8 cellular contexts compared by ENCODE assay signal in genomic region chr20:23049201-23049932, GRCh38. TPM values are rescaled to one million over a fixed set of nuclear protein-coding genes. Genes with fewer than 3 reads are reported as not detected.
A peak's percentile ranks its signal among the peaks of the same experiment; 100 is the strongest.
DNase-seq lines count a peak whose midpoint lies in the region; ATAC-seq, FAIRE-seq and TF ChIP-seq lines count a peak whose summit lies in the region.

A gene with protein sequence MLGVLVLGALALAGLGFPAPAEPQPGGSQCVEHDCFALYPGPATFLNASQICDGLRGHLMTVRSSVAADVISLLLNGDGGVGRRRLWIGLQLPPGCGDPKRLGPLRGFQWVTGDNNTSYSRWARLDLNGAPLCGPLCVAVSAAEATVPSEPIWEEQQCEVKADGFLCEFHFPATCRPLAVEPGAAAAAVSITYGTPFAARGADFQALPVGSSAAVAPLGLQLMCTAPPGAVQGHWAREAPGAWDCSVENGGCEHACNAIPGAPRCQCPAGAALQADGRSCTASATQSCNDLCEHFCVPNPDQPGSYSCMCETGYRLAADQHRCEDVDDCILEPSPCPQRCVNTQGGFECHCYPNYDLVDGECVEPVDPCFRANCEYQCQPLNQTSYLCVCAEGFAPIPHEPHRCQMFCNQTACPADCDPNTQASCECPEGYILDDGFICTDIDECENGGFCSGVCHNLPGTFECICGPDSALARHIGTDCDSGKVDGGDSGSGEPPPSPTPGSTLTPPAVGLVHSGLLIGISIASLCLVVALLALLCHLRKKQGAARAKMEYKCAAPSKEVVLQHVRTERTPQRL (minus strand): TSS chr20:23049672. CDS start chr20:23049504, 168 bp downstream.

- H3K9me3 ChIP-seq in H1 (ENCODE audit: insufficient read depth in 2 of 2, low read depth in 1 of 2, low read length in 1 of 2) (no peaks in the 10 kb centered on the region), lung (ENCODE audit: control insufficient read depth in 2 of 2, insufficient read depth in 1 of 2, low read length in 1 of 2) (no peaks in the 10 kb centered on the region), tibial artery (no peaks in the 10 kb centered on the region), HAP-1 (no peaks in the 10 kb centered on the region)

- TF ChIP-seq EP300 in H1 (IDR thresholded peaks at IDR 0.05; ENCODE audit: borderline replicate concordance in 1 of 2, low read depth in 2 of 2, low read length in 2 of 2), result no peak

- no peaks in the 10 kb centered on the region for H3K79me2 ChIP-seq in H1 (ENCODE audit: control insufficient read depth in 1 of 2, insufficient read depth in 2 of 2, low read length in 2 of 2)

- in situ Hi-C loops in HAP-1 (cut with MboI; ENCODE audit: low sequenced_read_pairs), result no loop called here

- TF ChIP-seq CTCF in H1 (IDR thresholded peaks at IDR 0.05; ENCODE audit: control extremely low read depth in 1 of 3, insufficient read depth in 1 of 3, low read depth in 1 of 3, low read length in 3 of 3), result no peak
- no peak for TF ChIP-seq CTCF in lung (IDR thresholded peaks at IDR 0.05; ENCODE audit: control extremely low read depth, extremely low read depth)
- TF ChIP-seq CTCF in tibial artery (IDR thresholded peaks at IDR 0.05), result no peak

- peak within 1 kb of the TSS; percentile 50; the same call in 1 of the 2 replicates for H2BK12ac ChIP-seq in H1 (ENCODE audit: low read depth, low read length)

- no peak within 1 kb of the TSS for H4K5ac ChIP-seq in H1 (ENCODE audit: insufficient read length, low read depth, low read length)

- intact Hi-C loops in tibial artery (cut with DNase I; ENCODE audit: low total_unique reads), result loop anchor here (5.0 kb wide), 3 partner anchors 183 to 573 kb away; no protein-coding TSS in a partner anchor

- DNase-seq in GM03348 (ENCODE audit: low spot score), result peak; percentile 78
- DNase-seq in NOMO-1 (lab: John Stamatoyannopoulos, UW; ENCODE audit: unreplicated experiment in 2 of 2), result peak; percentile 53 to 63
- DNase-seq in H1 (ENCODE audit: low read depth in 1 of 2, low spot score in 2 of 2), result peak in 1 of 2 experiments; percentile 81
- DNase-seq in lung (ENCODE audit: low spot score), result peak; percentile 85
- DNase-seq in tibial artery, result peak; percentile 88 to 94
- no peak for DNase-seq in NAMALWA (ENCODE audit: low spot score)
- no peak for DNase-seq in HAP-1 (ENCODE audit: low spot score in 2 of 2)

- POLR2A ChIA-PET in H1 (lab: Charles Lee; ENCODE audit: partially characterized antibody), result interaction anchor here (2.2 kb wide), 1 partner anchor 12 kb away, joined by 13 read pairs; no protein-coding TSS in a partner anchor

- peak within 1 kb of the TSS; percentile 81; the same call in 1 of the 2 replicates for H2BK15ac ChIP-seq in H1 (ENCODE audit: low read length)

- H3K27ac ChIP-seq in H1 (ENCODE audit: low read depth, low read length) (no peak within 1 kb of the TSS), lung (ENCODE audit: low read depth in 1 of 2, low read length in 1 of 2) (peak within 1 kb of the TSS; percentile 83 to 94), tibial artery (peak within 1 kb of the TSS; percentile 88 to 97)

- no peak for TF ChIP-seq POLR2A in H1 (IDR thresholded peaks at IDR 0.05; ENCODE audit: control extremely low read depth in 1 of 2, low read depth in 2 of 2, low read length in 2 of 2)

- ATAC-seq in lung (ENCODE audit: insufficient read depth, low FRiP score) (peak; percentile 73), GM19328 (IDR thresholded peaks at IDR 0.05; ENCODE audit: unreplicated experiment) (no peak)

- H2BK20ac ChIP-seq in H1 (ENCODE audit: low read length), result no peak within 1 kb of the TSS; the same call in 1 of the 2 replicates

- no peak within 1 kb of the TSS for H3K14ac ChIP-seq in H1 (ENCODE audit: insufficient read length)

- peak within 1 kb of the TSS; percentile 70 to 98 for H3K4me2 ChIP-seq in H1 (ENCODE audit: insufficient read depth in 1 of 2, low read depth in 2 of 2, low read length in 2 of 2)

- no peak within 1 kb of the TSS for H2BK120ac ChIP-seq in H1 (replicated peaks; ENCODE audit: low read depth, low read length)

- H3K23me2 ChIP-seq in H1 (ENCODE audit: low read depth, low read length), result peaks cover 28% of the 10 kb centered on the region

- H3K27me3 ChIP-seq in H1 (replicated peaks in 1 of 4; ENCODE audit: control insufficient read depth in 3 of 4, extremely low read depth in 1 of 4, insufficient read depth in 3 of 4, low read length in 3 of 4), result peaks cover 31 to 66% (median 51%) of the 10 kb centered on the region in 4 experiments
- H3K27me3 ChIP-seq in lung (ENCODE audit: control insufficient read depth, insufficient read depth), result no peaks in the 10 kb centered on the region
- no peaks in the 10 kb centered on the region for H3K27me3 ChIP-seq in tibial artery
- H3K27me3 ChIP-seq in HAP-1 (ENCODE audit: low read depth), result no peaks in the 10 kb centered on the region

- H3K9ac ChIP-seq in H1 (replicated peaks in 1 of 4; ENCODE audit: extremely low read depth in 1 of 4, low read depth in 3 of 4, low read length in 3 of 4), result no peak within 1 kb of the TSS

- no peak within 1 kb of the TSS for H3K23ac ChIP-seq in H1 (ENCODE audit: insufficient read length)

- 2% methylated on average over 48 of the region's 74 CpGs; no CpG with 5 or more reads in 1 of the 2 experiments for WGBS in H1 (ENCODE audit: extremely low coverage in 1 of 2, insufficient coverage in 1 of 2, insufficient read length in 1 of 2, insufficient replicate concordance in 2 of 2, low coverage in 1 of 2, low lambda C conversion rate in 2 of 2, missing lambda C conversion rate in 1 of 2), 2 experiments
- 1% methylated on average over 50 to 74 of the region's 74 CpGs for WGBS in lung, 2 donors

- H2AK5ac ChIP-seq in H1 (ENCODE audit: low read depth, low read length), result no peak within 1 kb of the TSS

- no peak for TF ChIP-seq RAD21 in H1 (IDR thresholded peaks at IDR 0.05 in 1 of 2, conservative IDR thresholded peaks at IDR 0.05 in 1 of 2; ENCODE audit: low read depth in 2 of 2, low read length in 2 of 2)

- no peaks in the 10 kb centered on the region for H3K79me1 ChIP-seq in H1 (ENCODE audit: low read depth, low read length)

- peak within 1 kb of the TSS; percentile 52; the same call in 1 of the 2 replicates for H2BK5ac ChIP-seq in H1 (ENCODE audit: low read depth, low read length)

- CTCF ChIA-PET in H1 (lab: Charles Lee; ENCODE audit: partially characterized antibody), result interaction anchor here (0.7 to 5.0 kb wide), 22 partner anchors 10 to 358 kb away, joined by 3 to 90 read pairs (median 6); partner anchors contain the start of genes CD93 and SSTR4

- H3K36me3 ChIP-seq in H1 (ENCODE audit: control insufficient read depth in 2 of 4, insufficient read depth in 4 of 4, low read length in 3 of 4) (no peaks in the 10 kb centered on the region), lung (ENCODE audit: control insufficient read depth in 2 of 2, insufficient read depth in 2 of 2, low read length in 2 of 2) (no peaks in the 10 kb centered on the region), tibial artery (no peaks in the 10 kb centered on the region), HAP-1 (replicated peaks) (no peaks in the 10 kb centered on the region)

- no peak within 1 kb of the TSS for H4K91ac ChIP-seq in H1 (replicated peaks; ENCODE audit: insufficient read length, low read length)

- H3K4me3 ChIP-seq in H1 (ENCODE audit: extremely low read depth in 1 of 4, insufficient read depth in 2 of 4, low read depth in 3 of 4, low read length in 4 of 4) (peak within 1 kb of the TSS; percentile 30 to 66 (median 50)), lung (peak within 1 kb of the TSS; percentile 70), tibial artery (peak within 1 kb of the TSS; percentile 63 to 82), HAP-1 (no peak within 1 kb of the TSS)

- no peak within 1 kb of the TSS for H3K4ac ChIP-seq in H1 (replicated peaks; ENCODE audit: insufficient read length, low read depth, low read length)

- H2AFZ ChIP-seq in H1 (ENCODE audit: low read length), result peak within 1 kb of the TSS; percentile 35; the same call in 1 of the 2 replicates

- no peak within 1 kb of the TSS for H3K56ac ChIP-seq in H1 (replicated peaks; ENCODE audit: insufficient read length, low read depth, low read length)

- peaks cover 0 to 5% of the 10 kb centered on the region in 2 experiments for H4K20me1 ChIP-seq in H1 (replicated peaks in 1 of 2; ENCODE audit: control insufficient read depth in 1 of 2, insufficient read depth in 2 of 2, low read length in 2 of 2)

- H4K8ac ChIP-seq in H1 (ENCODE audit: extremely low read depth, insufficient read depth, low read length), result no peak within 1 kb of the TSS

- H3K18ac ChIP-seq in H1 (ENCODE audit: extremely low read depth, low read length), result peak within 1 kb of the TSS; percentile 60

- no peak for FAIRE-seq in H1 (lab: Jason Lieb, UNC)

- H3K4me1 ChIP-seq in H1 (replicated peaks in 1 of 4; ENCODE audit: control insufficient read depth in 3 of 4, insufficient read depth in 4 of 4, low read length in 3 of 4), result peaks cover 4 to 12% (median 6%) of the 10 kb centered on the region in 4 experiments; a peak in 6 of 7 replicates
- H3K4me1 ChIP-seq in lung (ENCODE audit: control insufficient read depth in 2 of 2, insufficient read depth in 2 of 2, low read length in 2 of 2), result peaks cover 0 to 26% of the 10 kb centered on the region in 2 donors
- H3K4me1 ChIP-seq in tibial artery, result peaks cover 0 to 58% (median 43%) of the 10 kb centered on the region in 4 donors
- H3K4me1 ChIP-seq in HAP-1, result no peaks in the 10 kb centered on the region

TF ChIP-seq in H1, 55 proteins besides CTCF, POLR2A, EP300 and RAD21 (continues in another document):
- TF ChIP-seq ZNF274 (IDR thresholded peaks at IDR 0.05; ENCODE audit: borderline replicate concordance, extremely low read depth, low read length), result no peak
- TF ChIP-seq EZH2 (IDR thresholded peaks at IDR 0.05; ENCODE audit: low read depth, low read length, severe bottlenecking), result peak; percentile 47
- TF ChIP-seq YY1 (IDR thresholded peaks at IDR 0.05; ENCODE audit: low read depth, low read length), result no peak
- TF ChIP-seq BACH1 (IDR thresholded peaks at IDR 0.05; ENCODE audit: low read length), result no peak
- TF ChIP-seq GABPA (IDR thresholded peaks at IDR 0.05; ENCODE audit: borderline replicate concordance, insufficient read depth, low read length), result no peak
- no peak for TF ChIP-seq SAP30 (IDR thresholded peaks at IDR 0.05; ENCODE audit: insufficient read depth, insufficient replicate concordance, low read length)
- TF ChIP-seq RFX5 (IDR thresholded peaks at IDR 0.05; ENCODE audit: borderline replicate concordance, low read depth, low read length), result no peak

RNA-seq across cellular contexts. Expression of the gene that starts here (rescaled TPM):
- total RNA-seq in H1 (2021; fragmentation: NEBNext Ultra II Directional; extraction: Animal tissue kit (Norgen Biotek cat#: 25700)), result 0.43 and 0.75 TPM in 2 replicates
- polyA plus RNA-seq in H1 (2011; rRNA removed) (0.21 and 0.46 TPM in 2 replicates), lung (10 to 100 TPM; 23.6 to 49.5 TPM)
- 0.28 TPM for polyA plus RNA-seq in H1 (2011; cell fraction: cytosol; rRNA removed)
- polyA plus RNA-seq in H1 (2011; cell fraction: nucleus; rRNA removed), result 0.68 TPM
- 0.16 to 0.40 TPM (median 0.22 TPM) in 4 replicates for polyA plus RNA-seq in H1 (2012, experiment 1 of 2)
- 0.31 TPM for polyA plus RNA-seq in H1 (2012, experiment 2 of 2)
- 0.36 TPM for polyA plus RNA-seq in H1 (2013, experiment 1 of 2)
- 0.33 TPM for polyA plus RNA-seq in H1 (2013, experiment 2 of 2)
- polyA minus RNA-seq in H1 (2011; rRNA and poly(A)+ RNA removed), result 0.12 and 0.19 TPM in 2 replicates
- not detected for polyA minus RNA-seq in H1 (2011; cell fraction: cytosol; rRNA and poly(A)+ RNA removed)
- polyA minus RNA-seq in H1 (2011; cell fraction: nucleus; rRNA and poly(A)+ RNA removed), result 0.40 TPM
- 100 to 1,000 TPM in 1 of 2 donors, 10 to 100 TPM in 1; 73.3 to 101 TPM for total RNA-seq in lung

Comparison
In these comparisons a context has a peak if more than half of its experiments do, and no peak if none do; other contexts are left out.
1. RNA of the gene that starts here (total RNA-seq): 73.3 to 101 TPM in lung; 0.43 to 0.75 TPM in H1; every median in the first group is over 10 times any median in the second.
2. RNA of the gene that starts here (polyA plus RNA-seq): 23.6 to 49.5 TPM in lung; 0.16 to 0.68 TPM in H1; every median in the first group is over 10 times any median in the second.
3. DNase-seq: peak in GM03348 (single experiment), NOMO-1 (2 of 2), lung (single experiment) and tibial artery (2 of 2); none in NAMALWA (single experiment) and HAP-1 (0 of 2).